Comparison of ENCODE assay signal across 26 cellular contexts in the genomic region with DNA sequence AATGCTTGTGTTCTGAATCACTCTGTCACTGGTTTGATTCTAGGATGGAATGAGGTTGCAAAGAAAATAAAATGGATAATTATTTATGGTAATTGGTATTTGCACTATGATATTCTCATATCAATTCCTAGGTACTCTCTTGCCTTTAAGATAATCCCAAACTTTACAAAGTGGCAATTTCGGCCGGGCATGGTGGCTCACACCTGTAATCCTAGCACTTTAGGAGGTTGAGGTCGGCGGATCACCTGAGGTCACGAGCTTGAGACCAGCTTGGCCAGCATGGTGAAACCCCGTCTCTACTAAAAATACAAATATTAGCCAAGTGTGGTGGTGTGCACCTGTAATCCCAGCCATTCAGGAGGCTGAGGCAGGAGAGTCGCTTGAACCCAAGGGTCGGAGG.
"Had no signal": no experiment of that assay in that cellular context is flagged by ENCODE, and none has a peak within 500 bp of the region (broad histone marks: within the 10 kb centered on the region; RNA-seq: fewer than 3 reads in every experiment).

No MANE protein-coding gene starts in this region.

- H3K27me3 ChIP-seq: stomach, suprapubic skin, testis, thyroid gland, tibial artery, tibial nerve, transverse colon, upper lobe of left lung, upper lobe of right lung, uterus, vagina had no signal

- H3K27ac ChIP-seq: stomach, suprapubic skin, testis, thoracic aorta, thyroid gland, tibial artery, tibial nerve, transverse colon, upper lobe of left lung, upper lobe of right lung, uterus, vagina had no signal

- ATAC-seq: stimulated activated effector memory CD8-positive, alpha-beta T cell treated with anti-CD3 and anti-CD28 coated beads, Interleukin-12 subunit alpha, Interleukin-12 subunit beta, amount 100 ng/mL, for 72 hours; stimulated activated memory B cell treated with anti-CD40 and anti-IgM and Interleukin-4, amounts not matched to agents 10 μg/mL and 1 μg/mL and 100 μg/mL, for 72 hours; stimulated activated naive B cell treated with anti-CD40 and anti-IgM and Interleukin-4, amounts not matched to agents 10 μg/mL and 1 μg/mL and 100 μg/mL, for 72 hours; stimulated activated naive CD8-positive, alpha-beta T cell treated with anti-CD3 and anti-CD28 coated beads, Interleukin-15, amount 100 ng/mL, for 72 hours; stimulated activated naive CD8-positive, alpha-beta T cell treated with anti-CD3 and anti-CD28 coated beads, Interleukin-15, Interleukin-2, amounts not matched to agents 100 U/mL and 50 U/mL, for 24 hours; upper lobe of right lung had no signal

- H3K36me3 ChIP-seq: stomach, suprapubic skin, thoracic aorta, thyroid gland, tibial artery, tibial nerve, transverse colon, upper lobe of left lung, upper lobe of right lung, uterus, vagina had no signal

- H3K4me1 ChIP-seq: suprapubic skin, testis, tibial artery, tibial nerve, transverse colon, upper lobe of left lung, upper lobe of right lung, uterus, vagina had no signal

- DNase-seq: stimulated activated CD4-positive, alpha-beta T cell treated with anti-CD3 and anti-CD28 coated beads, Interleukin-2, amount 100 ng/mL, for 48 hours; stimulated activated CD4-positive, alpha-beta T cell treated with anti-CD3 and anti-CD28 coated beads, Interleukin-4, amount 100 ng/mL, for 1 hour; stimulated activated CD4-positive, alpha-beta T cell treated with anti-CD3 and anti-CD28 coated beads, Interleukin-4, amount 100 ng/mL, for 24 hours; stimulated activated CD4-positive, alpha-beta T cell treated with anti-CD3 and anti-CD28 coated beads, Interleukin-4, amount 100 ng/mL, for 4 hours; stimulated activated CD8-positive, alpha-beta memory T cell treated with anti-CD3 and anti-CD28 coated beads, Interleukin-4, amount 100 ng/mL, for 48 hours; stimulated activated naive B cell treated with anti-CD40 and anti-IgM and Interleukin-4, amounts not matched to agents 10 μg/mL and 1 μg/mL and 100 μg/mL, for 72 hours; stimulated activated naive CD4-positive, alpha-beta T cell; stimulated activated naive CD4-positive, alpha-beta T cell treated with Interleukin-2 at 50 U/mL for 16 hours; stimulated activated naive CD8-positive, alpha-beta T cell treated with anti-CD3 and anti-CD28 coated beads, Interleukin-15, amount 100 ng/mL, for 72 hours; stimulated activated naive CD8-positive, alpha-beta T cell treated with anti-CD3 and anti-CD28 coated beads, Interleukin-15, Interleukin-2, amounts not matched to agents 100 U/mL and 50 U/mL, for 24 hours; stomach; substantia nigra; testis; thyroid gland; tibial artery; transverse colon; trophoblast cell; upper lobe of left lung; upper lobe of right lung; uterus had no signal

- H3K9me3 ChIP-seq: stomach, suprapubic skin, testis, thoracic aorta, thyroid gland, tibial artery, tibial nerve, transverse colon, upper lobe of left lung, upper lobe of right lung, uterus, vagina had no signal

- H3K4me3 ChIP-seq: stomach, suprapubic skin, testis, thoracic aorta, thyroid gland, tibial artery, tibial nerve, transverse colon, upper lobe of left lung, upper lobe of right lung, uterus, vagina had no signal
